In genomic region chr15:88613074-88613944, GRCh38 we compare ENCODE assay signal across 1 cellular context.
TF ChIP-seq lines count a peak whose summit lies in the region.

No MANE protein-coding gene starts in this region.

TF ChIP-seq in HEK293T, 16 proteins besides CTCF, POLR2A, EP300 and RAD21 (continued from another document):
- no peak for TF ChIP-seq PKNOX1 (IDR thresholded peaks at IDR 0.05)
- no peak for TF ChIP-seq CTBP1 (IDR thresholded peaks at IDR 0.05; ENCODE audit: borderline replicate concordance)
- TF ChIP-seq ELF4 (IDR thresholded peaks at IDR 0.05) = no peak
- TF ChIP-seq NFRKB (IDR thresholded peaks at IDR 0.05) = no peak
- no peak for TF ChIP-seq FOXA1 (IDR thresholded peaks at IDR 0.05)
- no peak for TF ChIP-seq HDGF (IDR thresholded peaks at IDR 0.05; ENCODE audit: borderline replicate concordance)
- no peak for TF ChIP-seq ARNT (IDR thresholded peaks at IDR 0.05)
